Comparison of ENCODE assay signal across 20 cellular contexts in genomic region chr6:169907419-169908115, GRCh38.
"Had no signal": no experiment of that assay in that cellular context is flagged by ENCODE, and none has a peak within 500 bp of the region (broad histone marks: within the 10 kb centered on the region; RNA-seq: fewer than 3 reads in every experiment).

No MANE protein-coding gene starts in this region.

- H3K36me3 Mint-ChIP-seq: memory B cell; naive B cell; stimulated activated memory B cell treated with anti-CD40 and anti-IgM and Interleukin-4, amounts not matched to agents 10 μg/mL and 1 μg/mL and 100 μg/mL, for 72 hours had no signal

- H3K9me3 Mint-ChIP-seq: dendritic cell treated with granulocyte-macrophage colony-stimulating factor and Interleukin-4, amounts not matched to agents 40 ng/mL and 50 ng/mL, for 4 days; endodermal cell; memory B cell; nephron; stimulated activated memory B cell treated with anti-CD40 and anti-IgM and Interleukin-4, amounts not matched to agents 10 μg/mL and 1 μg/mL and 100 μg/mL, for 72 hours; stimulated activated naive CD8-positive, alpha-beta T cell treated with anti-CD3 and anti-CD28 coated beads, Interleukin-15, Interleukin-2, amounts not matched to agents 100 ng/mL and 50 ng/mL, for 24 hours had no signal

- DNase-seq: effector CD8-positive, alpha-beta T cell; endodermal cell; foreskin keratinocyte; kidney; mucosa of descending colon; naive B cell; occipital lobe; stimulated activated CD4-positive, alpha-beta T cell treated with anti-CD3 and anti-CD28 coated beads, Interleukin-12 subunit alpha, Interleukin-12 subunit beta, amount 100 ng/mL, for 4 hours; stimulated activated CD4-positive, alpha-beta T cell treated with anti-CD3 and anti-CD28 coated beads, Interleukin-2, amount 100 ng/mL, for 24 hours; stimulated activated CD4-positive, alpha-beta T cell treated with anti-CD3 and anti-CD28 coated beads, Interleukin-4, amount 100 ng/mL, for 24 hours; trophoblast cell had no signal

- H3K4me1 Mint-ChIP-seq: endodermal cell, memory B cell had no signal

- H3K27me3 Mint-ChIP-seq: dendritic cell treated with granulocyte-macrophage colony-stimulating factor and Interleukin-4, amounts not matched to agents 40 ng/mL and 50 ng/mL, for 4 days; naive B cell had no signal

- H3K4me3 Mint-ChIP-seq: dendritic cell treated with granulocyte-macrophage colony-stimulating factor and Interleukin-4, amounts not matched to agents 40 ng/mL and 50 ng/mL, for 4 days; endodermal cell; memory B cell; nephron; stimulated activated memory B cell treated with anti-CD40 and anti-IgM and Interleukin-4, amounts not matched to agents 10 μg/mL and 1 μg/mL and 100 μg/mL, for 72 hours; stimulated activated naive CD8-positive, alpha-beta T cell treated with anti-CD3 and anti-CD28 coated beads, Interleukin-15, Interleukin-2, amounts not matched to agents 100 ng/mL and 50 ng/mL, for 24 hours had no signal

- ATAC-seq: foreskin keratinocyte; gastroesophageal sphincter; left lobe of liver; mucosa of descending colon; pancreas; sciatic nerve; stimulated activated memory B cell treated with anti-CD40 and anti-IgM and Interleukin-4, amounts not matched to agents 10 μg/mL and 1 μg/mL and 100 μg/mL, for 72 hours had no signal

- H3K27ac Mint-ChIP-seq: dendritic cell treated with granulocyte-macrophage colony-stimulating factor and Interleukin-4, amounts not matched to agents 40 ng/mL and 50 ng/mL, for 4 days; endodermal cell; memory B cell; nephron; stimulated activated memory B cell treated with anti-CD40 and anti-IgM and Interleukin-4, amounts not matched to agents 10 μg/mL and 1 μg/mL and 100 μg/mL, for 72 hours; stimulated activated naive CD8-positive, alpha-beta T cell treated with anti-CD3 and anti-CD28 coated beads, Interleukin-15, Interleukin-2, amounts not matched to agents 100 ng/mL and 50 ng/mL, for 24 hours had no signal
